In the genomic region with DNA sequence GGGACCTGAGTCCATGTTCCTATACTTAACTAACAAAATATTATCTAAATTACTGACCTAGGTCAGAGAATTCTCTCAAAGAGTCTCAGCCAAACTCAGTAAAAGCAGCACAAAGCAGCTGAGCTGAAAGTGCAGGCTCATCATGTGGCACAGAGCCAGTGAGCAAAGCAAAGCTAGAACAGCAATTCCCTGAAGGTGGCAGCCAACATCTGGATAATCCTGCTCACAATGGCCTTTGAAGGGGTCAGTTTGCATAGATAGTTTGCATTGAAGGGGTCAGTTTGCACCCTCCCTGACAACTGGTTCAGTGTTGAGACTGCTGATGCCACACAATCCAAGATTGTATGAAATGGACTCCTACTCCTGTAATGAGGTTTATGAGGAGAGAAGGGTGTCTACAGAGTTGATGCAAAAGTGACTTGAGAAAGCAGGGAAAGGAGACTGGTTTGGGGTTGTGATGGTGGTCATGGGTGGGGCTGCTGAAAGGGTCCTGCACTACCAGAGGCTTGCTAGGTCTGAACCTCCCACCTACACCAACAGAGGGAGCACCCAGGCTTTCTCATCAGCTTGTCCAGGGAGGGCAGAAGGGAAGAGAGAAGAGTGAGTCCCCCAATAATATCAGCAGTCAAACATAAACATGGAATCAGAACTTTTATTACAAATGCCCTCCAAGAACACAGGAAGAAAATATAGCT, we compare ENCODE assay signal across 9 cellular contexts. TPM values are rescaled to one million over a fixed set of nuclear protein-coding genes. Genes with fewer than 3 reads are reported as not detected.
DNase-seq lines count a peak whose midpoint lies in the region; ATAC-seq, FAIRE-seq and TF ChIP-seq lines count a peak whose summit lies in the region.
"Had no signal": no experiment of that assay in that cellular context is flagged by ENCODE, and none has a peak within 500 bp of the region (broad histone marks: within the 10 kb centered on the region; RNA-seq: fewer than 3 reads in every experiment).

No MANE protein-coding gene starts in this region.

- H3K27ac ChIP-seq in breast epithelium (no peak overlapping the region), GM12878 (ENCODE audit: control insufficient read depth, insufficient read depth) (peak overlapping the region; percentile 30; the same call in 1 of the 2 replicates), suprapubic skin (no peak overlapping the region)
- H3K27ac ChIP-seq: ovary had no signal

- TF ChIP-seq RAD21 in GM12878 (IDR thresholded peaks at IDR 0.05; ENCODE audit: insufficient read depth, low read depth, low read length), result peak; percentile 46; the same call in 1 of the 2 replicates

- in situ Hi-C loops in GM12878 (cut with MboI), result loop anchor here (25.0 kb wide), 1 partner anchor 1775 kb away; a partner anchor contains a TSS

- no peak overlapping the region for H3K4me3 Mint-ChIP-seq in MCF 10A (ENCODE audit: unreplicated experiment)
- H3K4me3 Mint-ChIP-seq in natural killer cell treated with Interleukin-12 subunit alpha and Interleukin-12 subunit beta and Interleukin-15 and Interleukin-18, amount 100 ng/mL, for 72 hours, result no peak overlapping the region

- no peaks in the 10 kb centered on the region for H4K20me1 ChIP-seq in GM12878 (ENCODE audit: control insufficient read depth, insufficient read depth)

- intact Hi-C loops in MCF 10A (cut with micrococcal nuclease), result loop anchor here (2.0 kb wide), 1 partner anchor 59 kb away; no protein-coding TSS in a partner anchor
- intact Hi-C loops in breast epithelium (cut with DNase I; ENCODE audit: low total_unique reads), result no loop called here
- intact Hi-C loops in GM12878 (cut with micrococcal nuclease; ENCODE audit: unreplicated experiment), result loop anchor here (2.0 to 5.0 kb wide), 4 partner anchors 19 to 160 kb away; no protein-coding TSS in a partner anchor

- POLR2A ChIA-PET in MCF 10A (lab: Yijun Ruan, JAX), result interaction anchor here (1.2 to 1.9 kb wide), 2 partner anchors 10 to 19 kb away, joined by 4 to 5 read pairs; no protein-coding TSS in a partner anchor
- POLR2A ChIA-PET in GM12878 (lab: Charles Lee), result interaction anchor here (0.6 to 4.9 kb wide), 4 partner anchors 10 to 1444 kb away, joined by 3 to 25 read pairs (median 6); no protein-coding TSS in a partner anchor

- H3K36me3 Mint-ChIP-seq in MCF 10A (ENCODE audit: insufficient read depth, unreplicated experiment), result no peaks in the 10 kb centered on the region
- H3K36me3 Mint-ChIP-seq in natural killer cell treated with Interleukin-12 subunit alpha and Interleukin-12 subunit beta and Interleukin-15 and Interleukin-18, amount 100 ng/mL, for 72 hours, result no peaks in the 10 kb centered on the region

- no peaks in the 10 kb centered on the region for H3K4me1 Mint-ChIP-seq in MCF 10A (ENCODE audit: insufficient read depth, unreplicated experiment)
- H3K4me1 Mint-ChIP-seq in natural killer cell treated with Interleukin-12 subunit alpha and Interleukin-12 subunit beta and Interleukin-15 and Interleukin-18, amount 100 ng/mL, for 72 hours (ENCODE audit: low read depth in 2 of 2), result no peaks in the 10 kb centered on the region

- H3K27me3 ChIP-seq in breast epithelium, result no peaks in the 10 kb centered on the region
- no peaks in the 10 kb centered on the region for H3K27me3 ChIP-seq in GM12878 (replicated peaks in 1 of 2; ENCODE audit: control insufficient read depth in 2 of 2, insufficient read depth in 2 of 2, low read length in 1 of 2)
- H3K27me3 ChIP-seq in suprapubic skin, result no peaks in the 10 kb centered on the region
- H3K27me3 ChIP-seq: ovary had no signal

- BruUV-seq in MCF 10A (replicated peaks; lab: Mats Ljungman, UMichigan) (no TSS peak), GM12878 (replicated peaks; lab: Mats Ljungman, UMichigan) (no TSS peak)

- peak; percentile 41 for ATAC-seq in HG03108 (IDR thresholded peaks at IDR 0.05; ENCODE audit: unreplicated experiment)
- peak; percentile 71 for ATAC-seq in GM12878
- no peak for ATAC-seq in natural killer cell treated with Interleukin-12 subunit alpha and Interleukin-12 subunit beta and Interleukin-15 and Interleukin-18, amount 100 ng/mL, for 72 hours

- H3K36me3 ChIP-seq in breast epithelium (no peaks in the 10 kb centered on the region), GM12878 (ENCODE audit: control insufficient read depth in 2 of 2, insufficient read depth in 2 of 2, low read length in 1 of 2) (no peaks in the 10 kb centered on the region; a peak in 2 of 4 replicates), suprapubic skin (no peaks in the 10 kb centered on the region)
- H3K36me3 ChIP-seq: ovary had no signal

- no peaks in the 10 kb centered on the region for H3K4me1 ChIP-seq in breast epithelium
- H3K4me1 ChIP-seq in GM12878 (ENCODE audit: control insufficient read depth, insufficient read depth, low read length), result peaks cover 23% of the 10 kb centered on the region
- no peaks in the 10 kb centered on the region for H3K4me1 ChIP-seq in suprapubic skin

- H3K27ac Mint-ChIP-seq in MCF 10A (ENCODE audit: low read depth, unreplicated experiment), result no peak overlapping the region
- no peak overlapping the region for H3K27ac Mint-ChIP-seq in natural killer cell treated with Interleukin-12 subunit alpha and Interleukin-12 subunit beta and Interleukin-15 and Interleukin-18, amount 100 ng/mL, for 72 hours

- no peak for FAIRE-seq in GM12878 (lab: Jason Lieb, UNC)

- H3K79me2 ChIP-seq in GM12878 (ENCODE audit: control insufficient read depth, insufficient read depth, low read length), result no peaks in the 10 kb centered on the region; the same call in none of the 2 replicates

- H3K9me3 Mint-ChIP-seq in MCF 10A (ENCODE audit: unreplicated experiment), result no peaks in the 10 kb centered on the region
- no peaks in the 10 kb centered on the region for H3K9me3 Mint-ChIP-seq in natural killer cell treated with Interleukin-12 subunit alpha and Interleukin-12 subunit beta and Interleukin-15 and Interleukin-18, amount 100 ng/mL, for 72 hours

- H3K4me3 ChIP-seq in breast epithelium (no peak overlapping the region), GM12878 (no peak overlapping the region), skeletal muscle cell (ENCODE audit: low read depth, low read length) (no peak overlapping the region), suprapubic skin (no peak overlapping the region)
- H3K4me3 ChIP-seq: ovary had no signal

- TF ChIP-seq CTCF in MCF 10A (IDR thresholded peaks at IDR 0.05; ENCODE audit: unreplicated experiment) (peak; percentile 18), breast epithelium (IDR thresholded peaks at IDR 0.05) (no peak), GM12878 (IDR thresholded peaks at IDR 0.05 in 2 of 3, conservative IDR thresholded peaks at IDR 0.05 in 1 of 3; ENCODE audit: control insufficient read depth in 2 of 3, extremely low read depth in 1 of 3, insufficient read depth in 1 of 3, low read depth in 3 of 3, low read length in 3 of 3) (peak; percentile 43 to 65 (median 56)), suprapubic skin (IDR thresholded peaks at IDR 0.05) (no peak)

- TF ChIP-seq EP300 in GM12878 (IDR thresholded peaks at IDR 0.05; ENCODE audit: borderline replicate concordance in 1 of 2, control insufficient read depth in 1 of 2, low read depth in 2 of 2, low read length in 2 of 2) (no peak), suprapubic skin (IDR thresholded peaks at IDR 0.05) (no peak)

- H3K4me2 ChIP-seq in GM12878 (ENCODE audit: control insufficient read depth, insufficient read depth), result peak overlapping the region; percentile 28

- TF ChIP-seq POLR2A in breast epithelium (IDR thresholded peaks at IDR 0.05) (no peak), GM12878 (IDR thresholded peaks at IDR 0.05; ENCODE audit: low read depth, low read length) (no peak), suprapubic skin (IDR thresholded peaks at IDR 0.05) (no peak)

- SMC1A ChIA-PET in GM12878 (lab: Charles Lee; ENCODE audit: uncharacterized antibody, unreplicated experiment), result interaction anchor here (0.6 to 8.1 kb wide), 21 partner anchors 11 to 328 kb away, joined by 3 to 88 read pairs (median 5); a partner anchor contains a TSS

- CTCF ChIA-PET in MCF 10A (lab: Yijun Ruan, JAX) (interaction anchor here (0.6 to 6.0 kb wide), 23 partner anchors 8 to 175 kb away, joined by 3 to 72 read pairs (median 3); a partner anchor contains a TSS), GM12878 (lab: Yijun Ruan, JAX) (interaction anchor here (0.6 to 8.1 kb wide), 25 partner anchors 13 to 227 kb away, joined by 3 to 185 read pairs (median 4); a partner anchor contains a TSS)

- no peaks in the 10 kb centered on the region for H3K27me3 Mint-ChIP-seq in MCF 10A (ENCODE audit: insufficient read depth, unreplicated experiment)
- H3K27me3 Mint-ChIP-seq in natural killer cell treated with Interleukin-12 subunit alpha and Interleukin-12 subunit beta and Interleukin-15 and Interleukin-18, amount 100 ng/mL, for 72 hours, result peaks cover 13 to 31% of the 10 kb centered on the region in 2 donors

- DNase-seq in MCF 10A (ENCODE audit: unreplicated experiment), result peak; percentile 54
- DNase-seq in breast epithelium (ENCODE audit: low spot score in 2 of 2), result no peak
- peak; percentile 25 for DNase-seq in GM12878 (ENCODE audit: low read depth, low spot score)
- peak; percentile 20 for DNase-seq in skeletal muscle cell (ENCODE audit: low read depth)
- no peak for DNase-seq in NCI-H510A treated with DMSO at 0.1 percent for 48 hours (lab: John Stamatoyannopoulos, UW)
- DNase-seq in suprapubic skin (ENCODE audit: low spot score in 2 of 2), result no peak
- no peak for DNase-seq in natural killer cell treated with Interleukin-12 subunit alpha and Interleukin-12 subunit beta and Interleukin-15 and Interleukin-18, amount 100 ng/mL, for 72 hours (ENCODE audit: low spot score)

- H3K9ac ChIP-seq in GM12878 (ENCODE audit: control insufficient read depth, insufficient read depth, low read length), result 0 out of 2 replicates have a peak overlapping the region, but pooled peaks have one; percentile 1

- H3K9me3 ChIP-seq in breast epithelium, result no peaks in the 10 kb centered on the region
- H3K9me3 ChIP-seq in GM12878 (replicated peaks; ENCODE audit: control insufficient read depth, insufficient read depth, low read length), result no peaks in the 10 kb centered on the region; the same call in 1 of the 3 replicates
- no peaks in the 10 kb centered on the region for H3K9me3 ChIP-seq in suprapubic skin
- H3K9me3 ChIP-seq: ovary had no signal

- RAD21 ChIA-PET in GM12878 (lab: Charles Lee; ENCODE audit: unreplicated experiment), result interaction anchor here (0.6 to 5.3 kb wide), 15 partner anchors 11 to 175 kb away, joined by 3 to 58 read pairs (median 4); a partner anchor contains a TSS

- H2AFZ ChIP-seq in GM12878 (ENCODE audit: control insufficient read depth, low read depth, low read length), result peak overlapping the region; percentile 25

RNA-seq across cellular contexts. Expression of a gene that starts 39.7 kb away (rescaled TPM):
- total RNA-seq in MCF 10A (2022), result 0.26 TPM in 1 of 2 replicates, not detected in the other
- under 1 TPM; 0.33 to 0.96 (median 0.44) TPM for total RNA-seq in breast epithelium
- total RNA-seq in GM12878 (2013; cell fraction: nucleolus; rRNA removed), result 3.7 and 4.6 TPM in 2 replicates
- total RNA-seq in GM12878 (2014; rRNA removed), result 3.4 TPM in 2 replicates
- 5.2 and 5.9 TPM in 2 replicates for total RNA-seq in GM12878 (2014; rRNA removed; fragmentation: Illumina TruSeq; extraction: Trizol)
- 5.6 and 5.7 TPM in 2 replicates for total RNA-seq in GM12878 (2021)
- polyA plus RNA-seq in GM12878 (2011; ENCODE audit: low read depth), result 4.6 TPM
- 3.2 and 4.0 TPM in 2 replicates for polyA plus RNA-seq in GM12878 (2011; rRNA removed)
- polyA plus RNA-seq in GM12878 (2011; cell fraction: cytosol; rRNA removed), result 2.2 and 2.6 TPM in 2 replicates
- 2.0 and 2.8 TPM in 2 replicates for polyA plus RNA-seq in GM12878 (2011; cell fraction: nucleus; rRNA removed)
- polyA plus RNA-seq in GM12878 (2012), result 4.1 TPM in 2 replicates
- 5.7 and 6.1 TPM in 2 replicates for polyA plus RNA-seq in GM12878 (2014; fragmentation: Illumina TruSeq; extraction: Trizol)
- polyA plus RNA-seq in GM12878 (2014; fragmentation: Nextera tagmentation; extraction: Ambion mirVana), result 1 to 10 TPM; 7.1 to 9.0 TPM
- 3.3 TPM in 2 replicates for polyA plus RNA-seq in GM12878 (2014; rRNA removed)
- 10 to 100 TPM in 1 of 2 experiments, 1 to 10 TPM in 1; 8.5 to 10.9 TPM for polyA plus RNA-seq in GM12878 (2016; fragmentation: Nextera tagmentation; extraction: Ambion mirVana)
- polyA minus RNA-seq in GM12878 (2011; rRNA and poly(A)+ RNA removed), result 5.4 and 7.2 TPM in 2 replicates
- 2.2 TPM in 1 of 2 replicates, not detected in the other for polyA minus RNA-seq in GM12878 (2011; cell fraction: cytosol; rRNA and poly(A)+ RNA removed)
- polyA minus RNA-seq in GM12878 (2011; cell fraction: nucleus; rRNA and poly(A)+ RNA removed), result 1.9 and 2.6 TPM in 2 replicates
- total RNA-seq in suprapubic skin, result not detected
- total RNA-seq in natural killer cell treated with Interleukin-12 subunit alpha and Interleukin-12 subunit beta and Interleukin-15 and Interleukin-18, amount 100 ng/mL, for 72 hours, result 1 to 10 TPM; 3.6 to 4.6 TPM

Comparison
In these comparisons a context has a peak if more than half of its experiments do, and no peak if none do; other contexts are left out.
1. DNase-seq: peak in MCF 10A (single experiment), GM12878 (single experiment) and skeletal muscle cell (single experiment); none in breast epithelium (0 of 2), NCI-H510A treated with DMSO at 0.1 percent for 48 hours (single experiment), suprapubic skin (0 of 2) and natural killer cell treated with Interleukin-12 subunit alpha and Interleukin-12 subunit beta and Interleukin-15 and Interleukin-18, amount 100 ng/mL, for 72 hours (single experiment).
2. CTCF ChIP-seq: peak in MCF 10A (single experiment) and GM12878 (3 of 3); none in breast epithelium (0 of 3) and suprapubic skin (0 of 2).
3. ATAC-seq: peak in HG03108 (single experiment) and GM12878 (single experiment); none in natural killer cell treated with Interleukin-12 subunit alpha and Interleukin-12 subunit beta and Interleukin-15 and Interleukin-18, amount 100 ng/mL, for 72 hours (0 of 2).